ENCODE assay signal across 9 cellular contexts in the genomic region with DNA sequence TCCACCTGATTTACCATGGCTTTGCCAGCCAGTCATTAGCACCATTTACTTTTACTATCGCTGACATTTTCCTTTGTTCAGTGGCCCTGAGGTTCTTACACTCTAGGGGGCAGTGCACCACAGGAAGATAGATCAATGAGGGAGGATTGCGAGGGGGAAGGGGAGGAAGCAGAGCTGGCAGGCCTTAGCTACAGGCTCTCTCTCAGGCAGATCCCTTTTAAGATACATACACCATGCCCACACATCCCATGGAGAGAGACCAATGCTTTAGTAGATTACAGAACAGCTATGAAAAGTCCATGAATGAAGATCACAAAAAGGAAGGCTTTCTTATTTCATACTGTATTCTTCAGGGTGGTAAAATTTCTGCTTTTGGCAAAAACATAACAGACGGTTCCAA. TPM values are rescaled to one million over a fixed set of nuclear protein-coding genes. Genes with fewer than 3 reads are reported as not detected.
DNase-seq lines count a peak whose midpoint lies in the region; ATAC-seq and TF ChIP-seq lines count a peak whose summit lies in the region.
"Had no signal": no experiment of that assay in that cellular context is flagged by ENCODE, and none has a peak within 500 bp of the region (broad histone marks: within the 10 kb centered on the region; RNA-seq: fewer than 3 reads in every experiment).

No MANE protein-coding gene starts in this region.

- ATAC-seq in HG02885 (IDR thresholded peaks at IDR 0.05; ENCODE audit: poor library complexity, unreplicated experiment) = peak; percentile 84
- ATAC-seq in T-helper 17 cell = peak; percentile 93

- H3K27me3 Mint-ChIP-seq in T-helper 17 cell (no peaks in the 10 kb centered on the region), brain (no peaks in the 10 kb centered on the region)

- peak; percentile 53 to 73 for TF ChIP-seq CTCF in brain (conservative IDR thresholded peaks at IDR 0.05)

- WGBS in iPS DF 6.9 (ENCODE audit: insufficient coverage, insufficient read length) = no CpG with 5 or more reads among the region's 3 CpGs

- no peaks in the 10 kb centered on the region for H3K9me3 Mint-ChIP-seq in brain

- H3K27ac Mint-ChIP-seq in T-helper 17 cell (peak overlapping the region; percentile 63), brain (peak overlapping the region; percentile 69 to 89 (median 85))

- H3K27me3 ChIP-seq in iPS DF 6.9 (ENCODE audit: control insufficient read depth, insufficient read depth, low read length) = no peaks in the 10 kb centered on the region
- H3K27me3 ChIP-seq: BLaER1 had no signal

- H3K4me1 Mint-ChIP-seq in T-helper 17 cell (peaks cover 9% of the 10 kb centered on the region), brain (peaks cover 26% of the 10 kb centered on the region)

- peak; percentile 4 to 37 (median 24) for DNase-seq in activated CD4-positive, CD25-positive, alpha-beta regulatory T cell (lab: John Stamatoyannopoulos, UW)
- DNase-seq in activated CD4-positive, CD25-positive, alpha-beta regulatory T cell treated with anti-CD3 and anti-CD28 coated beads, Interleukin-2, amount 50 U/mL, for 72 hours = no peak
- DNase-seq in NCI-H1694 (lab: John Stamatoyannopoulos, UW) (peak; percentile 86), T-helper 17 cell (peak in 1 of 3 donors; percentile 40), iPS DF 6.9 (ENCODE audit: low read depth, low spot score) (peak; percentile 58)
- peak; percentile 45 for DNase-seq in stimulated activated CD4-positive, alpha-beta T cell treated with anti-CD3 and anti-CD28 coated beads, Interleukin-1b, Interleukin-23, amount 100 ng/mL, for 48 hours

- no peak overlapping the region for H3K4me3 ChIP-seq in iPS DF 6.9 (ENCODE audit: low read length)
- H3K4me3 ChIP-seq: BLaER1 had no signal

- H3K9me3 ChIP-seq in T-helper 17 cell (ENCODE audit: control insufficient read depth, low read length, poor library complexity, severe bottlenecking) = no peaks in the 10 kb centered on the region
- no peaks in the 10 kb centered on the region for H3K9me3 ChIP-seq in iPS DF 6.9 (ENCODE audit: control insufficient read depth, insufficient read depth, low read length)
- H3K9me3 ChIP-seq: BLaER1 had no signal

- H3K27ac ChIP-seq in iPS DF 6.9 (ENCODE audit: low read length) = no peak overlapping the region
- H3K27ac ChIP-seq: BLaER1 had no signal

- H3K36me3 Mint-ChIP-seq in T-helper 17 cell (ENCODE audit: low read depth) (no peaks in the 10 kb centered on the region), brain (no peaks in the 10 kb centered on the region)

- H3K36me3 ChIP-seq in iPS DF 6.9 (ENCODE audit: control insufficient read depth, insufficient read depth, low read length) = peaks cover 6% of the 10 kb centered on the region; the same call in 1 of the 2 replicates

- H3K4me3 Mint-ChIP-seq in T-helper 17 cell (no peak overlapping the region), brain (peak overlapping the region in 1 of 5 experiments; percentile 48)

- 0 out of 2 replicates have a peak, but pooled peaks cover 1% of the 10 kb centered on the region for H3K4me1 ChIP-seq in iPS DF 6.9 (ENCODE audit: control insufficient read depth, insufficient read depth, low read length)

RNA-seq across cellular contexts. Expression of a gene that starts 47.4 kb away (rescaled TPM):
- total RNA-seq in T-helper 17 cell = 10 to 100 TPM; 34.1 to 37.6 TPM
- 13.0 TPM for polyA plus RNA-seq in brain (ENCODE audit: insufficient read depth, low read depth, low replicate concordance)

RNA-seq across cellular contexts. Expression of a gene that starts 53.6 kb away (rescaled TPM):
- not detected for total RNA-seq in T-helper 17 cell
- polyA plus RNA-seq in brain (ENCODE audit: insufficient read depth, low read depth, low replicate concordance) = not detected
